1 cellular context compared by ENCODE assay signal in genomic region chr6:158865769-158866168, GRCh38.
TF ChIP-seq lines count a peak whose summit lies in the region.

No MANE protein-coding gene starts in this region.

TF ChIP-seq in GM12878, 131 proteins besides CTCF, POLR2A, EP300 and RAD21 (continued from another document):
- TF ChIP-seq, protein P1, sequence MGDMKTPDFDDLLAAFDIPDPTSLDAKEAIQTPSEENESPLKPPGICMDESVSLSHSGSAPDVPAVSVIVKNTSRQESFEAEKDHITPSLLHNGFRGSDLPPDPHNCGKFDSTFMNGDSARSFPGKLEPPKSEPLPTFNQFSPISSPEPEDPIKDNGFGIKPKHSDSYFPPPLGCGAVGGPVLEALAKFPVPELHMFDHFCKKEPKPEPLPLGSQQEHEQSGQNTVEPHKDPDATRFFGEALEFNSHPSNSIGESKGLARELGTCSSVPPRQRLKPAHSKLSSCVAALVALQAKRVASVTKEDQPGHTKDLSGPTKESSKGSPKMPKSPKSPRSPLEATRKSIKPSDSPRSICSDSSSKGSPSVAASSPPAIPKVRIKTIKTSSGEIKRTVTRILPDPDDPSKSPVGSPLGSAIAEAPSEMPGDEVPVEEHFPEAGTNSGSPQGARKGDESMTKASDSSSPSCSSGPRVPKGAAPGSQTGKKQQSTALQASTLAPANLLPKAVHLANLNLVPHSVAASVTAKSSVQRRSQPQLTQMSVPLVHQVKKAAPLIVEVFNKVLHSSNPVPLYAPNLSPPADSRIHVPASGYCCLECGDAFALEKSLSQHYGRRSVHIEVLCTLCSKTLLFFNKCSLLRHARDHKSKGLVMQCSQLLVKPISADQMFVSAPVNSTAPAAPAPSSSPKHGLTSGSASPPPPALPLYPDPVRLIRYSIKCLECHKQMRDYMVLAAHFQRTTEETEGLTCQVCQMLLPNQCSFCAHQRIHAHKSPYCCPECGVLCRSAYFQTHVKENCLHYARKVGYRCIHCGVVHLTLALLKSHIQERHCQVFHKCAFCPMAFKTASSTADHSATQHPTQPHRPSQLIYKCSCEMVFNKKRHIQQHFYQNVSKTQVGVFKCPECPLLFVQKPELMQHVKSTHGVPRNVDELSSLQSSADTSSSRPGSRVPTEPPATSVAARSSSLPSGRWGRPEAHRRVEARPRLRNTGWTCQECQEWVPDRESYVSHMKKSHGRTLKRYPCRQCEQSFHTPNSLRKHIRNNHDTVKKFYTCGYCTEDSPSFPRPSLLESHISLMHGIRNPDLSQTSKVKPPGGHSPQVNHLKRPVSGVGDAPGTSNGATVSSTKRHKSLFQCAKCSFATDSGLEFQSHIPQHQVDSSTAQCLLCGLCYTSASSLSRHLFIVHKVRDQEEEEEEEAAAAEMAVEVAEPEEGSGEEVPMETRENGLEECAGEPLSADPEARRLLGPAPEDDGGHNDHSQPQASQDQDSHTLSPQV (IDR thresholded peaks at IDR 0.05), result no peak
- TF ChIP-seq CREM (IDR thresholded peaks at IDR 0.05; ENCODE audit: low read depth) (no peak), SPI1 (IDR thresholded peaks at IDR 0.05; ENCODE audit: borderline replicate concordance, insufficient read depth, low read depth, low read length) (peak; percentile 82), MEF2B (IDR thresholded peaks at IDR 0.05; ENCODE audit: partially characterized antibody, poor library complexity, severe bottlenecking) (peak; percentile 26)
- TF ChIP-seq, protein P2, sequence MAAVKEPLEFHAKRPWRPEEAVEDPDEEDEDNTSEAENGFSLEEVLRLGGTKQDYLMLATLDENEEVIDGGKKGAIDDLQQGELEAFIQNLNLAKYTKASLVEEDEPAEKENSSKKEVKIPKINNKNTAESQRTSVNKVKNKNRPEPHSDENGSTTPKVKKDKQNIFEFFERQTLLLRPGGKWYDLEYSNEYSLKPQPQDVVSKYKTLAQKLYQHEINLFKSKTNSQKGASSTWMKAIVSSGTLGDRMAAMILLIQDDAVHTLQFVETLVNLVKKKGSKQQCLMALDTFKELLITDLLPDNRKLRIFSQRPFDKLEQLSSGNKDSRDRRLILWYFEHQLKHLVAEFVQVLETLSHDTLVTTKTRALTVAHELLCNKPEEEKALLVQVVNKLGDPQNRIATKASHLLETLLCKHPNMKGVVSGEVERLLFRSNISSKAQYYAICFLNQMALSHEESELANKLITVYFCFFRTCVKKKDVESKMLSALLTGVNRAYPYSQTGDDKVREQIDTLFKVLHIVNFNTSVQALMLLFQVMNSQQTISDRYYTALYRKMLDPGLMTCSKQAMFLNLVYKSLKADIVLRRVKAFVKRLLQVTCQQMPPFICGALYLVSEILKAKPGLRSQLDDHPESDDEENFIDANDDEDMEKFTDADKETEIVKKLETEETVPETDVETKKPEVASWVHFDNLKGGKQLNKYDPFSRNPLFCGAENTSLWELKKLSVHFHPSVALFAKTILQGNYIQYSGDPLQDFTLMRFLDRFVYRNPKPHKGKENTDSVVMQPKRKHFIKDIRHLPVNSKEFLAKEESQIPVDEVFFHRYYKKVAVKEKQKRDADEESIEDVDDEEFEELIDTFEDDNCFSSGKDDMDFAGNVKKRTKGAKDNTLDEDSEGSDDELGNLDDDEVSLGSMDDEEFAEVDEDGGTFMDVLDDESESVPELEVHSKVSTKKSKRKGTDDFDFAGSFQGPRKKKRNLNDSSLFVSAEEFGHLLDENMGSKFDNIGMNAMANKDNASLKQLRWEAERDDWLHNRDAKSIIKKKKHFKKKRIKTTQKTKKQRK (IDR thresholded peaks at IDR 0.05; ENCODE audit: low read depth, low read length), result no peak
TF ChIP-seq in GM12878: peak in this region for 5.
